Comparison of ENCODE assay signal across 16 cellular contexts in the genomic region with DNA sequence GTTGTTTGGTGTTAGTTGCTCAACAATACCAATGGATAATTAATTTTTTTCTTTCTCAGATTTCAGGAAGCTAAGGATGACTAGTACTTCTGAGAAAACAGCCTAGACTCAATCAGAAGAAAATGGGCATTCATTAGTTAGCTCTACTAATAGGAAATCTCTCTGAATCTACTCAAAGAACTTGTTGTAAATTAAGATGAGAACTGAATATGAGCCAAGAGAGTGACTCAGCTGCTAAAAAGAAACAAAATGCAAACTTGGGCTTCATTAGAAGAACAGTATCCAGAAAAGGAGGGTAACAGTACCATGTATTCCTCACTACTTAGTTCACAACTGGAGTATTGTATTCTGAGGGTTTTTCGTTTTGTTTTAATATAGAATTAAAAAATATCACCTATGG. TPM values are rescaled to one million over a fixed set of nuclear protein-coding genes. Genes with fewer than 3 reads are reported as not detected.
DNase-seq lines count a peak whose midpoint lies in the region; ATAC-seq and TF ChIP-seq lines count a peak whose summit lies in the region.
"Had no signal": no experiment of that assay in that cellular context is flagged by ENCODE, and none has a peak within 500 bp of the region (broad histone marks: within the 10 kb centered on the region; RNA-seq: fewer than 3 reads in every experiment).

No MANE protein-coding gene starts in this region.

- H3K4me1 ChIP-seq in CD8-positive, alpha-beta memory T cell (ENCODE audit: insufficient read depth, low read length) = peaks cover 80% of the 10 kb centered on the region
- H3K4me1 ChIP-seq in naive thymus-derived CD4-positive, alpha-beta T cell (ENCODE audit: control insufficient read depth in 2 of 2, insufficient read depth in 2 of 2, low read length in 2 of 2) = peaks cover 26 to 52% of the 10 kb centered on the region in 2 donors
- peaks cover 0 to 68% (median 36%) of the 10 kb centered on the region in 4 donors for H3K4me1 ChIP-seq in tibial artery

- H3K4me3 Mint-ChIP-seq in CD8-positive, alpha-beta memory T cell = no peak overlapping the region
- H3K4me3 Mint-ChIP-seq in central memory CD8-positive, alpha-beta T cell = no peak overlapping the region
- peak overlapping the region in 1 of 10 donors; percentile 5 for H3K4me3 Mint-ChIP-seq in naive thymus-derived CD4-positive, alpha-beta T cell
- H3K4me3 Mint-ChIP-seq: activated T-cell treated with anti-CD3 and anti-CD28 coated beads, Interleukin-2, amount 50 U/mL, for 4 hours had no signal

- H3K36me3 ChIP-seq in CD8-positive, alpha-beta memory T cell (ENCODE audit: insufficient read depth, low read length) = no peaks in the 10 kb centered on the region
- H3K36me3 ChIP-seq in naive thymus-derived CD4-positive, alpha-beta T cell (ENCODE audit: control insufficient read depth in 2 of 3, insufficient read depth in 3 of 3, low read length in 3 of 3) = no peaks in the 10 kb centered on the region
- H3K36me3 ChIP-seq in tibial artery = no peaks in the 10 kb centered on the region
- H3K36me3 ChIP-seq: colonic mucosa, lower lobe of right lung had no signal

- DNase-seq in CD8-positive, alpha-beta memory T cell = no peak
- peak; percentile 49 for DNase-seq in LHCN-M2 (ENCODE audit: low read depth)
- no peak for DNase-seq in central memory CD8-positive, alpha-beta T cell (ENCODE audit: low spot score in 2 of 2)
- DNase-seq in naive thymus-derived CD4-positive, alpha-beta T cell = no peak
- DNase-seq in tibial artery = no peak
- no peak for DNase-seq in stimulated activated CD8-positive, alpha-beta memory T cell treated with anti-CD3 and anti-CD28 coated beads, Interleukin-4, amount 100 ng/mL, for 48 hours
- DNase-seq in NOMO-1 treated with DMSO at 0.1 percent for 48 hours (lab: John Stamatoyannopoulos, UW; ENCODE audit: unreplicated experiment) = no peak
- DNase-seq: activated T-cell treated with anti-CD3 and anti-CD28 coated beads, Interleukin-2, amount 50 U/mL, for 4 hours; colonic mucosa; COR-L47; lower lobe of right lung; NCI-H1048; NCI-H524; stimulated activated CD4-positive, alpha-beta T cell treated with anti-CD3 and anti-CD28 coated beads, Interleukin-2, amount 100 ng/mL, for 24 hours had no signal

- no peaks in the 10 kb centered on the region for H3K27me3 Mint-ChIP-seq in CD8-positive, alpha-beta memory T cell
- H3K27me3 Mint-ChIP-seq in central memory CD8-positive, alpha-beta T cell = no peaks in the 10 kb centered on the region
- H3K27me3 Mint-ChIP-seq in naive thymus-derived CD4-positive, alpha-beta T cell = no peaks in the 10 kb centered on the region

- no peak overlapping the region for H3K4me3 ChIP-seq in CD8-positive, alpha-beta memory T cell (ENCODE audit: low read length)
- H3K4me3 ChIP-seq in naive thymus-derived CD4-positive, alpha-beta T cell (ENCODE audit: low read length) = no peak overlapping the region
- no peak overlapping the region for H3K4me3 ChIP-seq in tibial artery
- H3K4me3 ChIP-seq: colonic mucosa, lower lobe of right lung had no signal

- no peak for TF ChIP-seq CTCF in tibial artery (IDR thresholded peaks at IDR 0.05)

- no peak overlapping the region for H3K27ac ChIP-seq in CD8-positive, alpha-beta memory T cell (ENCODE audit: low read depth, low read length)
- peak overlapping the region; percentile 31 for H3K27ac ChIP-seq in naive thymus-derived CD4-positive, alpha-beta T cell (ENCODE audit: low read depth, low read length)
- H3K27ac ChIP-seq in tibial artery = no peak overlapping the region
- H3K27ac ChIP-seq: colonic mucosa, lower lobe of right lung had no signal

- H3K4me1 Mint-ChIP-seq in CD8-positive, alpha-beta memory T cell = peaks cover 88 to 96% (median 94%) of the 10 kb centered on the region in 3 donors
- peaks cover 84% of the 10 kb centered on the region for H3K4me1 Mint-ChIP-seq in central memory CD8-positive, alpha-beta T cell
- H3K4me1 Mint-ChIP-seq in naive thymus-derived CD4-positive, alpha-beta T cell = peaks cover 58 to 96% (median 93%) of the 10 kb centered on the region in 7 donors

- no peaks in the 10 kb centered on the region for H3K9me3 ChIP-seq in CD8-positive, alpha-beta memory T cell (ENCODE audit: low read length)
- H3K9me3 ChIP-seq in naive thymus-derived CD4-positive, alpha-beta T cell (ENCODE audit: control insufficient read depth in 2 of 3, low read length in 3 of 3) = no peaks in the 10 kb centered on the region
- no peaks in the 10 kb centered on the region for H3K9me3 ChIP-seq in tibial artery
- H3K9me3 ChIP-seq: colonic mucosa, lower lobe of right lung had no signal

- POLR2A ChIA-PET in CD8-positive, alpha-beta memory T cell (lab: Charles Lee) = no interaction called here
- POLR2A ChIA-PET in naive thymus-derived CD4-positive, alpha-beta T cell (lab: Charles Lee) = interaction anchor here (1.9 kb wide), 1 partner anchor 12 kb away, joined by 5 read pairs; no protein-coding TSS in a partner anchor

- H3K9me3 Mint-ChIP-seq in CD8-positive, alpha-beta memory T cell = no peaks in the 10 kb centered on the region
- H3K9me3 Mint-ChIP-seq in central memory CD8-positive, alpha-beta T cell = no peaks in the 10 kb centered on the region
- no peaks in the 10 kb centered on the region for H3K9me3 Mint-ChIP-seq in naive thymus-derived CD4-positive, alpha-beta T cell
- H3K9me3 Mint-ChIP-seq: activated T-cell treated with anti-CD3 and anti-CD28 coated beads, Interleukin-2, amount 50 U/mL, for 4 hours had no signal

- ATAC-seq in central memory CD8-positive, alpha-beta T cell (replicated peaks; ENCODE audit: extremely low read depth, poor library complexity, severe bottlenecking) = no peak
- no peak for ATAC-seq in naive thymus-derived CD4-positive, alpha-beta T cell
- ATAC-seq in HG02798 (IDR thresholded peaks at IDR 0.05; ENCODE audit: poor library complexity, unreplicated experiment) = no peak

- no peaks in the 10 kb centered on the region for H3K27me3 ChIP-seq in CD8-positive, alpha-beta memory T cell (ENCODE audit: insufficient read depth, low read length, poor library complexity, severe bottlenecking)
- no peaks in the 10 kb centered on the region for H3K27me3 ChIP-seq in naive thymus-derived CD4-positive, alpha-beta T cell (ENCODE audit: control insufficient read depth in 2 of 2, insufficient read depth in 2 of 2, low read length in 2 of 2)
- H3K27me3 ChIP-seq in tibial artery = no peaks in the 10 kb centered on the region
- H3K27me3 ChIP-seq: colonic mucosa had no signal

- CTCF ChIA-PET in CD8-positive, alpha-beta memory T cell (lab: Charles Lee) = no interaction called here
- CTCF ChIA-PET in naive thymus-derived CD4-positive, alpha-beta T cell (lab: Charles Lee) = interaction anchor here (0.7 to 0.9 kb wide), 2 partner anchors 10 to 344 kb away, joined by 3 to 4 read pairs; no protein-coding TSS in a partner anchor

- H3K36me3 Mint-ChIP-seq in CD8-positive, alpha-beta memory T cell = peaks cover 0 to 14% (median 2%) of the 10 kb centered on the region in 3 donors
- peaks cover 3% of the 10 kb centered on the region for H3K36me3 Mint-ChIP-seq in central memory CD8-positive, alpha-beta T cell (ENCODE audit: insufficient read depth)
- H3K36me3 Mint-ChIP-seq in naive thymus-derived CD4-positive, alpha-beta T cell = peaks cover 0 to 11% (median 5%) of the 10 kb centered on the region in 5 donors

- H3K27ac Mint-ChIP-seq in CD8-positive, alpha-beta memory T cell = peak overlapping the region in 7 of 8 donors; percentile 13 to 94 (median 36)
- H3K27ac Mint-ChIP-seq in central memory CD8-positive, alpha-beta T cell (ENCODE audit: low read depth) = peak overlapping the region; percentile 19
- H3K27ac Mint-ChIP-seq in naive thymus-derived CD4-positive, alpha-beta T cell = peak overlapping the region in 7 of 9 donors; percentile 33 to 93 (median 87)

- intact Hi-C loops in naive thymus-derived CD4-positive, alpha-beta T cell (cut with micrococcal nuclease) = no loop called here
- intact Hi-C loops in tibial artery (cut with DNase I; ENCODE audit: low total_unique reads) = no loop called here

RNA-seq across cellular contexts. Expression of a gene that starts 12.5 kb away (rescaled TPM):
- total RNA-seq in CD8-positive, alpha-beta memory T cell = 10 to 100 TPM; 48.0 to 48.3 TPM
- polyA plus RNA-seq in CD8-positive, alpha-beta memory T cell = 35.7 TPM
- 33.4 and 34.0 TPM in 2 replicates for total RNA-seq in LHCN-M2 (2014; rRNA removed)
- 10.2 TPM for polyA plus RNA-seq in LHCN-M2 (2012)
- total RNA-seq in naive thymus-derived CD4-positive, alpha-beta T cell = 10 to 100 TPM; 59.5 to 93.3 (median 76.5) TPM
- polyA plus RNA-seq in naive thymus-derived CD4-positive, alpha-beta T cell = 10 to 100 TPM; 38.9 to 41.6 TPM

RNA-seq across cellular contexts. Expression of a gene that starts 58.0 kb away (rescaled TPM):
- 1 to 10 TPM; 1.4 to 2.0 TPM for total RNA-seq in CD8-positive, alpha-beta memory T cell
- polyA plus RNA-seq in CD8-positive, alpha-beta memory T cell = 0.24 TPM
- not detected in 2 replicates for total RNA-seq in LHCN-M2 (2014; rRNA removed)
- not detected for polyA plus RNA-seq in LHCN-M2 (2012)
- total RNA-seq in naive thymus-derived CD4-positive, alpha-beta T cell = 1 to 10 TPM in 1 of 5 experiments, under 1 TPM in 3, not detected in 1; 0.03 to 3.1 (median 0.17) TPM
- not detected for polyA plus RNA-seq in naive thymus-derived CD4-positive, alpha-beta T cell
- total RNA-seq: osteocyte had no signal

Comparison
In these comparisons a context has a peak if more than half of its experiments do, and no peak if none do; other contexts are left out.
1. H3K27ac Mint-ChIP-seq: peak in every context shown above with its lines; median percentile 87 in naive thymus-derived CD4-positive, alpha-beta T cell; 36 in CD8-positive, alpha-beta memory T cell; 19 in central memory CD8-positive, alpha-beta T cell.